16 cellular contexts compared by ENCODE assay signal in the genomic region with DNA sequence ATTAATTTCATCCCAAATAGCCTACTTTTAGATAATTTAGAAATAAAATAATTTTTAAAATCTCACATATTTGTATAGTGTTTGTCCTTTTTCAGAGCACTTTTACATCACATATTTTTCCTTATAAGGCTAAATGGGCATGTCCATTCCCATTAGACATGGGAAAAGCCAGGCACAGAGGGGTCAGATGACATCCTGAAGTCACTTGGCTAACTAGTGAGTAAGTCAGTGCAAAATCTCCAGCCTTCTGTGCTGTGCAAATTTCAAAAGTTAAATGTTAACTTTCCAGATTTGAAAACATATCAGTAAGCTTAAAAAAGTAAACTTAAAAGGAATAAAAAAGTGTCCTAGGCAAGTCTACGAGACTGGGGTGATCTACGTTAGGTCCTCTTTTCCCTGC.
A peak's percentile ranks its signal among the peaks of the same experiment; 100 is the strongest.
DNase-seq lines count a peak whose midpoint lies in the region; ATAC-seq and TF ChIP-seq lines count a peak whose summit lies in the region.
"Had no signal": no experiment of that assay in that cellular context is flagged by ENCODE, and none has a peak within 500 bp of the region (broad histone marks: within the 10 kb centered on the region; RNA-seq: fewer than 3 reads in every experiment).

No MANE protein-coding gene starts in this region.

- no peak overlapping the region for H3K4me3 Mint-ChIP-seq in nephron progenitor cell
- H3K4me3 Mint-ChIP-seq: CD4-positive, alpha-beta memory T cell; GM23338; H9 had no signal

- POLR2A ChIA-PET in SK-N-SH (lab: Yijun Ruan, JAX), result no interaction called here

- no peak overlapping the region for H3K4me2 ChIP-seq in SK-N-SH
- H3K4me2 ChIP-seq: GM23338 had no signal

- ATAC-seq in upper lobe of left lung (ENCODE audit: low FRiP score in 2 of 2) (no peak), GM19467 (IDR thresholded peaks at IDR 0.05; ENCODE audit: unreplicated experiment) (no peak)
- ATAC-seq: GM23338, HCT116 had no signal

- no peak for TF ChIP-seq POLR2A in upper lobe of left lung (IDR thresholded peaks at IDR 0.05)

- H3K27ac ChIP-seq in SK-N-SH (ENCODE audit: low read depth in 2 of 2, low read length in 1 of 2) (no peak overlapping the region), upper lobe of left lung (no peak overlapping the region)

- no peaks in the 10 kb centered on the region for H4K20me1 ChIP-seq in SK-N-SH (ENCODE audit: insufficient read depth)

- H3K9ac ChIP-seq in SK-N-SH, result no peak overlapping the region

- H3K9me3 Mint-ChIP-seq in nephron progenitor cell, result peaks cover 19% of the 10 kb centered on the region
- H3K9me3 Mint-ChIP-seq: CD4-positive, alpha-beta memory T cell had no signal

- H3K27me3 Mint-ChIP-seq in nephron progenitor cell (ENCODE audit: low read depth, poor library complexity), result peaks cover 7% of the 10 kb centered on the region

- no peaks in the 10 kb centered on the region for H3F3A ChIP-seq in SK-N-SH (replicated peaks; ENCODE audit: insufficient read depth)

- H3K27me3 ChIP-seq in SK-N-SH (ENCODE audit: insufficient read depth) (no peaks in the 10 kb centered on the region), upper lobe of left lung (no peaks in the 10 kb centered on the region)

- TF ChIP-seq CTCF in SK-N-SH (IDR thresholded peaks at IDR 0.05) (no peak), epithelial cell of proximal tubule (conservative IDR thresholded peaks at IDR 0.05; ENCODE audit: low read depth, low read length) (no peak), nephron progenitor cell (IDR thresholded peaks at IDR 0.05) (no peak), upper lobe of left lung (IDR thresholded peaks at IDR 0.05) (no peak)

- peak overlapping the region; percentile 52 for H3K27ac Mint-ChIP-seq in nephron progenitor cell
- H3K27ac Mint-ChIP-seq: CD4-positive, alpha-beta memory T cell; GM23338; H9 had no signal

- no peaks in the 10 kb centered on the region for H3K36me3 Mint-ChIP-seq in nephron progenitor cell (ENCODE audit: low read depth)
- H3K36me3 Mint-ChIP-seq: CD4-positive, alpha-beta memory T cell had no signal

- no peaks in the 10 kb centered on the region for H3K36me3 ChIP-seq in SK-N-SH (replicated peaks in 1 of 2; ENCODE audit: control insufficient read depth in 1 of 2, insufficient read depth in 2 of 2, low read length in 1 of 2)
- no peaks in the 10 kb centered on the region for H3K36me3 ChIP-seq in upper lobe of left lung

- peaks cover 49% of the 10 kb centered on the region for H3K4me1 Mint-ChIP-seq in nephron progenitor cell
- H3K4me1 Mint-ChIP-seq: CD4-positive, alpha-beta memory T cell had no signal

- CTCF ChIA-PET in SK-N-SH (lab: Yijun Ruan, JAX), result interaction anchor here (1.1 to 1.4 kb wide), 2 partner anchors 36 to 221 kb away, joined by 3 to 7 read pairs; no protein-coding TSS in a partner anchor

- no peak overlapping the region for H3K4me3 ChIP-seq in SK-N-SH (ENCODE audit: low read depth in 2 of 2, low read length in 1 of 2)
- H3K4me3 ChIP-seq in epithelial cell of proximal tubule (ENCODE audit: low read depth, low read length), result no peak overlapping the region
- H3K4me3 ChIP-seq in upper lobe of left lung, result no peak overlapping the region
- H3K4me3 ChIP-seq: GM23338 had no signal

- DNase-seq in SK-N-SH, result no peak
- peak; percentile 27 for DNase-seq in epithelial cell of proximal tubule (ENCODE audit: low read depth)
- no peak for DNase-seq in nephron progenitor cell
- no peak for DNase-seq in UCSD-AML1 (lab: John Stamatoyannopoulos, UW; ENCODE audit: unreplicated experiment)
- no peak for DNase-seq in activated CD4-positive, alpha-beta T cell treated with anti-CD3 and anti-CD28 coated beads, Interleukin-2, amount 50 U/mL, for 4 hours
- DNase-seq in upper lobe of left lung, result no peak
- DNase-seq: C1 segment of cervical spinal cord; Calu3; CD4-positive, alpha-beta memory T cell; COR-L47; DMS53; DMS79 treated with DMSO at 0.1 percent for 48 hours; H9 had no signal

- no peaks in the 10 kb centered on the region for H3K9me3 ChIP-seq in SK-N-SH
- no peaks in the 10 kb centered on the region for H3K9me3 ChIP-seq in upper lobe of left lung

- 58% methylated on average over 2 of the region's 2 CpGs for WGBS in SK-N-SH (ENCODE audit: low lambda C conversion rate)
- WGBS in upper lobe of left lung, 2 donors, result 87 to 92% methylated on average over 2 of the region's 2 CpGs

- no peaks in the 10 kb centered on the region for H3K4me1 ChIP-seq in SK-N-SH (ENCODE audit: control insufficient read depth in 1 of 2, insufficient read depth in 2 of 2, low read depth in 1 of 2, low read length in 1 of 2)
- H3K4me1 ChIP-seq in upper lobe of left lung, result no peaks in the 10 kb centered on the region

- no peak for TF ChIP-seq RAD21 in SK-N-SH (IDR thresholded peaks at IDR 0.05; ENCODE audit: low read length)

- H3K79me2 ChIP-seq in SK-N-SH (ENCODE audit: insufficient read depth), result no peaks in the 10 kb centered on the region

- TF ChIP-seq EP300 in SK-N-SH (IDR thresholded peaks at IDR 0.05; ENCODE audit: borderline replicate concordance in 1 of 2, low read depth in 1 of 2, low read length in 1 of 2) (no peak), upper lobe of left lung (IDR thresholded peaks at IDR 0.05) (no peak)

- H3K9me2 ChIP-seq in SK-N-SH, result no peaks in the 10 kb centered on the region

- H2AFZ ChIP-seq in SK-N-SH (ENCODE audit: low read depth), result no peak overlapping the region
- H2AFZ ChIP-seq: GM23338 had no signal

TF ChIP-seq in SK-N-SH, 30 proteins besides CTCF, POLR2A, EP300 and RAD21:
- TF ChIP-seq TCF12 (IDR thresholded peaks at IDR 0.05) (peak; percentile 32; the same call in 1 of the 2 replicates), EZH2phosphoT487 (IDR thresholded peaks at IDR 0.05; ENCODE audit: borderline replicate concordance, low read depth) (no peak)
